15 cellular contexts compared by ENCODE assay signal in genomic region chr7:96700516-96700915, GRCh38.
"Had no signal": no experiment of that assay in that cellular context is flagged by ENCODE, and none has a peak within 500 bp of the region (broad histone marks: within the 10 kb centered on the region; RNA-seq: fewer than 3 reads in every experiment).

No MANE protein-coding gene starts in this region.

- ATAC-seq: lower lobe of right lung, natural killer cell, right cardiac atrium had no signal

- FAIRE-seq: urothelium cell line had no signal

- H3K4me3 ChIP-seq: esophagus squamous epithelium, left ventricle myocardium inferior, lower lobe of right lung, smooth muscle cell, suprapubic skin, thyroid gland had no signal

- H3K9me3 ChIP-seq: esophagus squamous epithelium, left ventricle myocardium inferior, lower lobe of right lung, suprapubic skin, thyroid gland had no signal

- H3K27me3 ChIP-seq: esophagus squamous epithelium, suprapubic skin, thyroid gland had no signal

- DNase-seq: effector memory CD4-positive, alpha-beta T cell; esophagus squamous epithelium; foreskin fibroblast; head of caudate nucleus; hippocampal formation; left ventricle myocardium inferior; lower lobe of right lung; natural killer cell; right cardiac atrium; stimulated activated CD4-positive, alpha-beta T cell treated with anti-CD3 and anti-CD28 coated beads, Interleukin-2, amount 100 ng/mL, for 48 hours; stimulated activated naive CD4-positive, alpha-beta T cell treated with Interleukin-2 at 50 U/mL for 16 hours; thyroid gland had no signal

- H3K27ac ChIP-seq: esophagus squamous epithelium, left ventricle myocardium inferior, lower lobe of right lung, suprapubic skin, thyroid gland had no signal

- H3K4me1 ChIP-seq: lower lobe of right lung had no signal

- H3K36me3 ChIP-seq: lower lobe of right lung, suprapubic skin, thyroid gland had no signal
